ENCODE assay signal across 9 cellular contexts in genomic region chr5:76125888-76126287, GRCh38. TPM values are rescaled to one million over a fixed set of nuclear protein-coding genes. Genes with fewer than 3 reads are reported as not detected.
"Had no signal": no experiment of that assay in that cellular context is flagged by ENCODE, and none has a peak within 500 bp of the region (broad histone marks: within the 10 kb centered on the region; RNA-seq: fewer than 3 reads in every experiment).

No MANE protein-coding gene starts in this region.

- H2AFZ ChIP-seq: GM23338 had no signal

- DNase-seq: H9, HCEC 1CT, IMR-90 had no signal

- H3K9me3 Mint-ChIP-seq: GM23338, H9 had no signal

- H3K4me3 ChIP-seq: GM23338, K562 had no signal

- ATAC-seq: GM23338, K562 had no signal

- H3K4me2 ChIP-seq: GM23338 had no signal

- H3K27ac Mint-ChIP-seq: GM23338, H9 had no signal

- FAIRE-seq: H1, H54, HTR-8/SVneo, K562 had no signal

- H3K4me3 Mint-ChIP-seq: GM23338, H9 had no signal

- H3K4me1 Mint-ChIP-seq: GM23338, H9 had no signal

RNA-seq across cellular contexts. Expression of gene SV2C, which starts 42.7 kb away (rescaled TPM):
- total RNA-seq: HT-29, IMR-90 had no signal
- polyA plus RNA-seq: IMR-90, K562 had no signal
